21 cellular contexts compared by ENCODE assay signal in genomic region chrX:46601283-46601682, GRCh38. TPM values are rescaled to one million over a fixed set of nuclear protein-coding genes. Genes with fewer than 3 reads are reported as not detected.
DNase-seq lines count a peak whose midpoint lies in the region; ATAC-seq, FAIRE-seq and TF ChIP-seq lines count a peak whose summit lies in the region.
"Had no signal": no experiment of that assay in that cellular context is flagged by ENCODE, and none has a peak within 500 bp of the region (broad histone marks: within the 10 kb centered on the region; RNA-seq: fewer than 3 reads in every experiment).

No MANE protein-coding gene starts in this region.

- peaks cover 3% of the 10 kb centered on the region for H3K4me1 Mint-ChIP-seq in astrocyte (ENCODE audit: low read depth, unreplicated experiment)

- WGBS in spleen, 5 donors, result 57 to 88% (median 69%) methylated on average over 6 of the region's 6 CpGs

- H3K4me1 ChIP-seq in astrocyte (ENCODE audit: insufficient read depth, low read length) (no peaks in the 10 kb centered on the region), spleen (peaks cover 0 to 14% (median 2%) of the 10 kb centered on the region in 6 donors)

- H3K27me3 Mint-ChIP-seq in astrocyte (ENCODE audit: low read depth, unreplicated experiment), result no peaks in the 10 kb centered on the region
- H3K27me3 Mint-ChIP-seq: activated B cell treated with CpG ODN at 0.5 μM for 24 hours; activated CD4-positive, alpha-beta memory T cell treated with anti-CD3 and anti-CD28 coated beads for 36 hours had no signal

- H3K4me3 ChIP-seq in astrocyte (ENCODE audit: insufficient read depth, low read depth, low read length) (no peak overlapping the region), fibroblast of pulmonary artery (replicated peaks; ENCODE audit: low read depth, low read length) (no peak overlapping the region), spleen (no peak overlapping the region)

- TF ChIP-seq CTCF in astrocyte (IDR thresholded peaks at IDR 0.05; ENCODE audit: insufficient read depth, low read depth, low read length) (no peak), fibroblast of pulmonary artery (IDR thresholded peaks at IDR 0.05; ENCODE audit: low read length, missing control alignments) (no peak), spleen (IDR thresholded peaks at IDR 0.05 in 8 of 11, conservative IDR thresholded peaks at IDR 0.05 in 3 of 11) (no peak)

- no peaks in the 10 kb centered on the region for H3K9me3 ChIP-seq in astrocyte (ENCODE audit: insufficient read depth, low read depth, low read length)
- H3K9me3 ChIP-seq in spleen, result no peaks in the 10 kb centered on the region

- H3K79me2 ChIP-seq in astrocyte (ENCODE audit: insufficient read depth, low read length), result no peaks in the 10 kb centered on the region

- no peak for ATAC-seq in HG03520 (IDR thresholded peaks at IDR 0.05; ENCODE audit: unreplicated experiment)
- ATAC-seq: stimulated activated naive CD8-positive, alpha-beta T cell treated with anti-CD3 and anti-CD28 coated beads, Interleukin-15, Interleukin-2, amounts not matched to agents 100 U/mL and 50 U/mL, for 24 hours had no signal

- no peak overlapping the region for H3K27ac ChIP-seq in astrocyte (ENCODE audit: low read depth, low read length)
- H3K27ac ChIP-seq in spleen, result peak overlapping the region in 2 of 8 donors; percentile 21 to 34
- H3K27ac ChIP-seq: HL-60 had no signal

- H3K36me3 ChIP-seq in astrocyte (ENCODE audit: insufficient read depth, low read length), result no peaks in the 10 kb centered on the region
- peaks cover 0 to 6% (median 0%) of the 10 kb centered on the region in 6 donors for H3K36me3 ChIP-seq in spleen

- H3K4me3 Mint-ChIP-seq in astrocyte (ENCODE audit: unreplicated experiment), result no peak overlapping the region
- H3K4me3 Mint-ChIP-seq: activated B cell treated with CpG ODN at 0.5 μM for 24 hours; activated CD4-positive, alpha-beta memory T cell treated with anti-CD3 and anti-CD28 coated beads for 36 hours had no signal

- H3K9me3 Mint-ChIP-seq in astrocyte (ENCODE audit: unreplicated experiment), result no peaks in the 10 kb centered on the region
- H3K9me3 Mint-ChIP-seq: activated B cell treated with CpG ODN at 0.5 μM for 24 hours; activated CD4-positive, alpha-beta memory T cell treated with anti-CD3 and anti-CD28 coated beads for 36 hours had no signal

- DNase-seq in GM12891 (ENCODE audit: insufficient read length, low spot score) (no peak), astrocyte (ENCODE audit: low read depth) (peak; percentile 67), fibroblast of pulmonary artery (ENCODE audit: low read depth) (peak; percentile 87), iris pigment epithelial cell (ENCODE audit: low read depth) (peak; percentile 60), OCI-M2 (lab: John Stamatoyannopoulos, UW; ENCODE audit: unreplicated experiment) (no peak), retina (no peak), spleen (no peak)
- DNase-seq: activated B cell treated with CpG ODN at 0.5 μM for 24 hours; activated CD4-positive, alpha-beta memory T cell treated with anti-CD3 and anti-CD28 coated beads for 36 hours; activated gamma-delta T cell; activated T-cell treated with anti-CD3 and anti-CD28 coated beads for 4 hours; dermis blood vessel endothelial cell; NCI-H1105; NCI-H526; stimulated activated CD4-positive, alpha-beta T cell treated with anti-CD3 and anti-CD28 coated beads, Interleukin-4, amount 100 ng/mL, for 24 hours; stimulated activated naive CD8-positive, alpha-beta T cell treated with anti-CD3 and anti-CD28 coated beads, Interleukin-15, Interleukin-2, amounts not matched to agents 100 U/mL and 50 U/mL, for 24 hours; T1000 had no signal

- FAIRE-seq in GM12891 (lab: Jason Lieb, UNC) (peak; percentile 33), astrocyte (lab: Jason Lieb, UNC) (peak; percentile 96)
- FAIRE-seq: endothelial cell of umbilical vein, H54 had no signal

- peaks cover 3% of the 10 kb centered on the region for H3K36me3 Mint-ChIP-seq in astrocyte (ENCODE audit: low read depth, unreplicated experiment)

- no peak overlapping the region for H3K4me2 ChIP-seq in astrocyte (ENCODE audit: low read length)

- H3K27me3 ChIP-seq in astrocyte (ENCODE audit: insufficient read depth, low read length) (no peaks in the 10 kb centered on the region), spleen (replicated peaks in 1 of 7) (no peaks in the 10 kb centered on the region)

- H2AFZ ChIP-seq in astrocyte (ENCODE audit: low read depth, low read length), result no peak overlapping the region

- TF ChIP-seq POLR2A in GM12891 (IDR thresholded peaks at IDR 0.05; ENCODE audit: low read depth, low read length), result no peak
- no peak for TF ChIP-seq POLR2A in spleen (IDR thresholded peaks at IDR 0.05)

- no peak overlapping the region for H3K9ac ChIP-seq in astrocyte (ENCODE audit: low read length)

- H4K20me1 ChIP-seq in astrocyte (ENCODE audit: insufficient read depth, low read length), result no peaks in the 10 kb centered on the region

- H3K27ac Mint-ChIP-seq in astrocyte (ENCODE audit: unreplicated experiment), result peak overlapping the region; percentile 62
- H3K27ac Mint-ChIP-seq: activated B cell treated with CpG ODN at 0.5 μM for 24 hours; activated CD4-positive, alpha-beta memory T cell treated with anti-CD3 and anti-CD28 coated beads for 36 hours had no signal

- intact Hi-C loops in spleen (cut with DNase I; ENCODE audit: low total_unique reads), result no loop called here

TF ChIP-seq in GM12891, 5 proteins besides CTCF, POLR2A, EP300 and RAD21:
- TF ChIP-seq POLR2AphosphoS5 (IDR thresholded peaks at IDR 0.05; ENCODE audit: low read depth, low read length), result no peak
- no peak for TF ChIP-seq POU2F2 (IDR thresholded peaks at IDR 0.05; ENCODE audit: low read depth, low read length)
- TF ChIP-seq TAF1 (IDR thresholded peaks at IDR 0.05; ENCODE audit: low read depth, low read length), result no peak
- TF ChIP-seq SPI1 (IDR thresholded peaks at IDR 0.05; ENCODE audit: low read depth, low read length), result no peak
- TF ChIP-seq PAX5 (IDR thresholded peaks at IDR 0.05; ENCODE audit: insufficient read depth, low read length, severe bottlenecking), result no peak

RNA-seq across cellular contexts. Expression of gene CHST7, which starts 27.7 kb away (rescaled TPM):
- 5.2 TPM for polyA plus RNA-seq in GM12891 (2012; ENCODE audit: low read depth, missing spikeins)
- total RNA-seq in astrocyte, result 13.8 and 15.4 TPM in 2 replicates
- total RNA-seq in spleen, result 10 to 100 TPM; 14.6 to 43.9 (median 29.2) TPM
- 1 to 10 TPM; 2.0 to 5.2 (median 2.9) TPM for polyA plus RNA-seq in spleen

RNA-seq across cellular contexts. Expression of gene ZNF674, which starts 56.1 kb away (rescaled TPM):
- 1.2 TPM for polyA plus RNA-seq in GM12891 (2012; ENCODE audit: low read depth, missing spikeins)
- total RNA-seq in astrocyte (4.6 and 5.5 TPM in 2 replicates), spleen (10 to 100 TPM in 2 of 7 donors, 1 to 10 TPM in 5; 4.2 to 10.7 (median 6.7) TPM)
- polyA plus RNA-seq in spleen, result 1 to 10 TPM in 1 of 3 donors, under 1 TPM in 2; 0.77 to 1.1 (median 0.80) TPM

Comparison
In these comparisons a context has a peak if more than half of its experiments do, and no peak if none do; other contexts are left out.
1. DNase-seq: peak in astrocyte (single experiment), fibroblast of pulmonary artery (single experiment) and iris pigment epithelial cell (single experiment); none in GM12891 (single experiment), OCI-M2 (single experiment), retina (single experiment) and spleen (single experiment).